8 cellular contexts compared by ENCODE assay signal in genomic region chrX:40581333-40581910, GRCh38. TPM values are rescaled to one million over a fixed set of nuclear protein-coding genes. Genes with fewer than 3 reads are reported as not detected.
DNase-seq lines count a peak whose midpoint lies in the region; ATAC-seq and TF ChIP-seq lines count a peak whose summit lies in the region.

No MANE protein-coding gene starts in this region.

- H3K4me3 Mint-ChIP-seq in naive B cell: peak overlapping the region; percentile 60 to 98 (median 86)

- H3K27me3 ChIP-seq in OCI-LY1 (ENCODE audit: insufficient read depth, low read length): no peaks in the 10 kb centered on the region

- H3K27ac Mint-ChIP-seq in naive B cell: peak overlapping the region; percentile 30 to 95 (median 90)

- H3K9me3 ChIP-seq in OCI-LY1 (ENCODE audit: low read length): no peaks in the 10 kb centered on the region

- H3K4me1 ChIP-seq in OCI-LY1 (ENCODE audit: insufficient read depth, low read length, severe bottlenecking): peaks cover 18% of the 10 kb centered on the region

- H3K4me3 ChIP-seq in OCI-LY1 (ENCODE audit: low read depth, low read length, poor library complexity, severe bottlenecking) (peak overlapping the region; percentile 94), choroid plexus epithelial cell (ENCODE audit: low read depth, low read length) (peak overlapping the region; percentile 83)

- DNase-seq in choroid plexus epithelial cell (ENCODE audit: low read depth) (peak; percentile 57), naive B cell (no peak), NCI-H2107 (lab: John Stamatoyannopoulos, UW) (no peak), NCI-H748 treated with DMSO at 0.1 percent for 48 hours (lab: John Stamatoyannopoulos, UW) (no peak), kidney tubule cell (ENCODE audit: low spot score) (no peak)

- H3K79me2 ChIP-seq in OCI-LY1 (ENCODE audit: insufficient read depth, low read length): peaks cover 14% of the 10 kb centered on the region; the same call in 1 of the 2 replicates

- ATAC-seq in GM18870 (IDR thresholded peaks at IDR 0.05; ENCODE audit: unreplicated experiment) (peak; percentile 5), naive B cell (ENCODE audit: low read depth in 2 of 2) (peak; percentile 8 to 9), HG03039 (IDR thresholded peaks at IDR 0.05; ENCODE audit: unreplicated experiment) (no peak)

- no peak overlapping the region for H3K27ac ChIP-seq in OCI-LY1 (ENCODE audit: low read depth, low read length, poor library complexity, severe bottlenecking)

- H3K27me3 Mint-ChIP-seq in naive B cell: peaks cover 0 to 15% (median 0%) of the 10 kb centered on the region in 3 donors

- H3K9ac ChIP-seq in OCI-LY1 (ENCODE audit: low read length): peak overlapping the region; percentile 78

- TF ChIP-seq CTCF in OCI-LY1 (IDR thresholded peaks at IDR 0.05; ENCODE audit: low read length): no peak
- TF ChIP-seq CTCF in choroid plexus epithelial cell (conservative IDR thresholded peaks at IDR 0.05; ENCODE audit: low read depth, low read length): no peak

- no peaks in the 10 kb centered on the region for H3F3A ChIP-seq in OCI-LY1 (ENCODE audit: insufficient read depth, low read length)

- no peaks in the 10 kb centered on the region for H3K36me3 ChIP-seq in OCI-LY1 (ENCODE audit: insufficient read depth, low read length)

- no peaks in the 10 kb centered on the region for H3K36me3 Mint-ChIP-seq in naive B cell

- H3K9me3 Mint-ChIP-seq in naive B cell: peaks cover 0 to 2% (median 0%) of the 10 kb centered on the region in 7 donors

- H3K4me1 Mint-ChIP-seq in naive B cell: peaks cover 15 to 25% (median 20%) of the 10 kb centered on the region in 3 donors

- no peaks in the 10 kb centered on the region for H4K20me1 ChIP-seq in OCI-LY1 (ENCODE audit: insufficient read depth, low read length)

- H3K9me2 ChIP-seq in OCI-LY1 (ENCODE audit: low read depth, low read length): no peaks in the 10 kb centered on the region

- H2AFZ ChIP-seq in OCI-LY1 (ENCODE audit: low read length): no peak overlapping the region

- peak overlapping the region; percentile 75 for H3K4me2 ChIP-seq in OCI-LY1 (ENCODE audit: low read length)

RNA-seq across cellular contexts. Expression of gene ATP6AP2, which starts 0.7 kb away (rescaled TPM):
- 100 to 1,000 TPM; 135 to 199 (median 153) TPM for polyA plus RNA-seq in naive B cell (ENCODE audit: low read depth in 6 of 6)

RNA-seq across cellular contexts. Expression of gene MPC1L, which starts 41.8 kb away (rescaled TPM):
- polyA plus RNA-seq in naive B cell (ENCODE audit: low read depth in 6 of 6): not detected
